ENCODE assay signal across 9 cellular contexts in the genomic region with DNA sequence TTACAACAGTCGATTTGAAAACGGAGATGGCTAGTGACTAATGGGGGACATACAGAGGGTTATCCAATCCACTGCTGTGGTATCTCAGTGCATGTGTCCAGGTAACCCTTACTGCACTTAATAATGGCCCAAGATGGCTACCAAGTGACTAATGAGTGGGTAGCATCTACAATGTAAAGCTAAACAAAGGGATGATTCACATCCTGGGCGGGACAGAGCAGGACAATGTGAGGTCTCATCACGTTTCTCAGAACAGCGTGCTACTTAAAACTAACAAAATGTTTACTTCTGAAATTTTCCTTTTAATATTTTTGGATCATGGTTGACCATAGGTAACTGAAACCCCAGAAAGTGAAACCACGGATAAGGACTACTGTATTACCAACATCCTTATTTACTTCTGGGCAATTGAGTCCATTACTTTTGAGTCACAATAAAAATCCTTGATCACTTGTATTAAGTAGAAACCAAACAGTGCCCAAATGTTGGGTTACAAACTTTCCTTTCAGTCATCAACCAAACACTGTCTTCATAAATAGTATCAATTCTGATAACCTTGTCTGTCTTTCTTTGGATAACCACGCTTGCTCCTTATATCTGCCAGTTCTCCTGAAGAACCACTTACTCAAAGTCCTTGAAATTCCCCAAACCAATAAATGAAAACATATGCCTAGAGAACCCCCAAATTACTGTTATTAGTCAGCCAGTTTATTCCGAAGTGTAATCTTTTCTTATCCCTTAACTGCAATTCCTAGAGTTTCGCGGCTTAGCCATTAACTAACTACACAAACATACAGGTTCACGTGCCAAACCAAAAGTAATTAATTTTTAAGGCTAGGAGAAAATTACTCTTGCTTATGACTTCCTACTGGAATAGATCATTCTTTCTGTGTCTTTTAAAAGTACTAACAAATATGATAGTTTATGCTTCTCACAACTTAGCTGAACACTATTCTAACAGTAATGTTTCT. TPM values are rescaled to one million over a fixed set of nuclear protein-coding genes. Genes with fewer than 3 reads are reported as not detected.
A peak's percentile ranks its signal among the peaks of the same experiment; 100 is the strongest.
DNase-seq lines count a peak whose midpoint lies in the region; ATAC-seq, FAIRE-seq and TF ChIP-seq lines count a peak whose summit lies in the region.
"Had no signal": no experiment of that assay in that cellular context is flagged by ENCODE, and none has a peak within 500 bp of the region (broad histone marks: within the 10 kb centered on the region; RNA-seq: fewer than 3 reads in every experiment).

No MANE protein-coding gene starts in this region.

- H3K4me1 Mint-ChIP-seq in CD4-positive, CD25-positive, alpha-beta regulatory T cell = peaks cover 0 to 5% (median 3%) of the 10 kb centered on the region in 4 donors
- no peaks in the 10 kb centered on the region for H3K4me1 Mint-ChIP-seq in CD4-positive, alpha-beta memory T cell

- H3K9ac ChIP-seq in colonic mucosa (ENCODE audit: low read depth in 2 of 2, low read length in 2 of 2) = no peak overlapping the region

- intact Hi-C loops in CD4-positive, alpha-beta memory T cell (cut with micrococcal nuclease) = no loop called here
- intact Hi-C loops in colonic mucosa (cut with DNase I) = no loop called here

- no peak overlapping the region for H3K27ac ChIP-seq in CD4-positive, CD25-positive, alpha-beta regulatory T cell (ENCODE audit: insufficient read depth, low read length, poor library complexity, severe bottlenecking)
- peak overlapping the region; percentile 19 for H3K27ac ChIP-seq in layer of hippocampus (ENCODE audit: low read depth, low read length)
- H3K27ac ChIP-seq in CD4-positive, alpha-beta memory T cell (ENCODE audit: low read depth, low read length) = no peak overlapping the region
- no peak overlapping the region for H3K27ac ChIP-seq in colonic mucosa

- H3K36me3 Mint-ChIP-seq in CD4-positive, CD25-positive, alpha-beta regulatory T cell = peaks cover 20% of the 10 kb centered on the region
- H3K36me3 Mint-ChIP-seq in CD4-positive, alpha-beta memory T cell = peaks cover 23 to 36% of the 10 kb centered on the region in 2 donors

- peak overlapping the region in 1 of 3 donors; percentile 10 for H3K27ac Mint-ChIP-seq in CD4-positive, CD25-positive, alpha-beta regulatory T cell
- H3K27ac Mint-ChIP-seq in CD4-positive, alpha-beta memory T cell = peak overlapping the region in 1 of 7 donors; percentile 19

- CTCF ChIA-PET in CD4-positive, alpha-beta memory T cell (lab: Charles Lee; ENCODE audit: partially characterized antibody) = interaction anchor here (1.3 kb wide), 1 partner anchor 435 kb away, joined by 4 read pairs; no protein-coding TSS in a partner anchor

- no peak overlapping the region for H3K4me3 Mint-ChIP-seq in CD4-positive, CD25-positive, alpha-beta regulatory T cell
- no peak overlapping the region for H3K4me3 Mint-ChIP-seq in CD4-positive, alpha-beta memory T cell

- H3K9me3 Mint-ChIP-seq in CD4-positive, CD25-positive, alpha-beta regulatory T cell = no peaks in the 10 kb centered on the region
- no peaks in the 10 kb centered on the region for H3K9me3 Mint-ChIP-seq in CD4-positive, alpha-beta memory T cell

- no peak overlapping the region for H3K4me3 ChIP-seq in CD4-positive, CD25-positive, alpha-beta regulatory T cell (ENCODE audit: low read depth, low read length)
- H3K4me3 ChIP-seq in CD4-positive, alpha-beta memory T cell (ENCODE audit: low read length in 2 of 2) = no peak overlapping the region
- no peak overlapping the region for H3K4me3 ChIP-seq in colonic mucosa

- H3K27me3 ChIP-seq in CD4-positive, CD25-positive, alpha-beta regulatory T cell (ENCODE audit: control insufficient read depth, insufficient read depth, low read length) = no peaks in the 10 kb centered on the region
- H3K27me3 ChIP-seq in layer of hippocampus (ENCODE audit: control insufficient read depth, insufficient read depth, low read length) = no peaks in the 10 kb centered on the region
- no peaks in the 10 kb centered on the region for H3K27me3 ChIP-seq in CD4-positive, alpha-beta memory T cell (ENCODE audit: insufficient read depth, low read length)
- no peaks in the 10 kb centered on the region for H3K27me3 ChIP-seq in colonic mucosa

- TF ChIP-seq CTCF in colonic mucosa (IDR thresholded peaks at IDR 0.05) = no peak

- no peaks in the 10 kb centered on the region for H3K4me1 ChIP-seq in CD4-positive, CD25-positive, alpha-beta regulatory T cell (ENCODE audit: control insufficient read depth, insufficient read depth, low read length, poor library complexity, severe bottlenecking)
- no peaks in the 10 kb centered on the region for H3K4me1 ChIP-seq in CD4-positive, alpha-beta memory T cell (ENCODE audit: insufficient read depth, low read length)
- H3K4me1 ChIP-seq in colonic mucosa = no peaks in the 10 kb centered on the region

- peak in 1 of 3 donors; percentile 13 for DNase-seq in CD4-positive, CD25-positive, alpha-beta regulatory T cell
- peak; percentile 10 for DNase-seq in HTR-8/SVneo (ENCODE audit: insufficient read length, low spot score)
- peak; percentile 24 for DNase-seq in astrocyte of the hippocampus (ENCODE audit: low read depth, low spot score)
- DNase-seq in CD4-positive, alpha-beta memory T cell = no peak
- no peak for DNase-seq in colonic mucosa
- no peak for DNase-seq in NCI-H1105 (lab: John Stamatoyannopoulos, UW)
- no peak for DNase-seq in OCI-M2 (lab: John Stamatoyannopoulos, UW; ENCODE audit: unreplicated experiment)
- DNase-seq: activated CD4-positive, CD25-positive, alpha-beta regulatory T cell treated with anti-CD3 and anti-CD28 coated beads, Interleukin-2, amount 50 U/mL, for 72 hours had no signal

- peak; percentile 24 to 39 for ATAC-seq in CD4-positive, CD25-positive, alpha-beta regulatory T cell (ENCODE audit: low read depth in 2 of 2)

- H3K9me3 ChIP-seq in CD4-positive, CD25-positive, alpha-beta regulatory T cell (ENCODE audit: control insufficient read depth in 2 of 2, low read length in 2 of 2) = no peaks in the 10 kb centered on the region
- H3K9me3 ChIP-seq in CD4-positive, alpha-beta memory T cell (ENCODE audit: control insufficient read depth in 1 of 2, low read length in 2 of 2) = no peaks in the 10 kb centered on the region
- no peaks in the 10 kb centered on the region for H3K9me3 ChIP-seq in colonic mucosa

- peak; percentile 57 for FAIRE-seq in HTR-8/SVneo (lab: Jason Lieb, UNC)

- POLR2A ChIA-PET in CD4-positive, alpha-beta memory T cell (lab: Charles Lee; ENCODE audit: partially characterized antibody) = no interaction called here

- H3K36me3 ChIP-seq in CD4-positive, CD25-positive, alpha-beta regulatory T cell (ENCODE audit: control insufficient read depth, insufficient read depth, low read length) = peaks cover 2% of the 10 kb centered on the region
- no peaks in the 10 kb centered on the region for H3K36me3 ChIP-seq in CD4-positive, alpha-beta memory T cell (ENCODE audit: insufficient read depth, low read length)
- peaks cover 3% of the 10 kb centered on the region for H3K36me3 ChIP-seq in colonic mucosa

- H3K27me3 Mint-ChIP-seq in CD4-positive, CD25-positive, alpha-beta regulatory T cell = no peaks in the 10 kb centered on the region
- no peaks in the 10 kb centered on the region for H3K27me3 Mint-ChIP-seq in CD4-positive, alpha-beta memory T cell

RNA-seq across cellular contexts. Expression of a gene that starts 59.7 kb away (rescaled TPM):
- 94.6 TPM for total RNA-seq in CD4-positive, CD25-positive, alpha-beta regulatory T cell
- polyA plus RNA-seq in CD4-positive, CD25-positive, alpha-beta regulatory T cell = 1 to 10 TPM; 2.6 to 4.7 (median 3.3) TPM
- total RNA-seq in CD4-positive, alpha-beta memory T cell = 10 to 100 TPM; 14.0 to 15.6 TPM
- 1 to 10 TPM; 2.8 to 4.5 TPM for polyA plus RNA-seq in CD4-positive, alpha-beta memory T cell
- 10 to 100 TPM; 26.9 to 38.2 TPM for total RNA-seq in colonic mucosa

Comparison
In these comparisons a context has a peak if more than half of its experiments do, and no peak if none do; other contexts are left out.
1. DNase-seq: peak in HTR-8/SVneo (single experiment) and astrocyte of the hippocampus (single experiment); none in CD4-positive, alpha-beta memory T cell (0 of 5), colonic mucosa (single experiment), NCI-H1105 (single experiment) and OCI-M2 (single experiment).